ENCODE assay signal across 1 cellular context in the genomic region with DNA sequence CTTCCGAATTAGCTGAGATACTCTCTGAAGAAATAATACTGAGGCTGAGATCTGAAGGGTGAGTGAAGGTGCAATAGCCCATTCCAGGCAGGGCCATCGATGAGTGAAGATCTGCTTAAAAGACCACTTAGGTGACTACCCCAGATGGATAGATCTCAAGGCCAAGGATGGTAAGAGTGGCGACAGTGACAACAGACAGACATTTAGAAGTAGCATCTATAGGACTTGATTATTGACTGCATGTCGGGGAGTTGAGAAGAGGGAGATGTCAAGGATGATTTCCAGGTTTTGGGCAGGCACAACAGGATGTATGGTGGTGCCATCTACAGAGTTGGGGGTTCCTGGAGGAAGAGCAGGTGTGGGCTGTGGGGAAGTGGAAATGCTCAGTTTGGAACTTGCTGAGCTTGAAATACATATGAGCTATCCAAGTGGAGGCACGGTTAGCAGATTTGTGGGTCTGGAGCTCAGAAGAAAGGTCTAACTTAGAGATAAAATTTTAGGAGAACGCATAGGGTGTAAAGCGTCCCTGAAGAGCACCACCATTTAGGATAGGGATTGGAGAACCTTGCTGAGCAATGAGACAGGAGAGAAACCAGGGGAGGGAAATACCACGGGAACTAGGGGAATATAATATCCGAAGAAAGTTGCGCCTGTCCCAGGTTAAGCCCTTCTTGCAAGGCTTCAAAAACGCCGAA.
TF ChIP-seq lines count a peak whose summit lies in the region.

No MANE protein-coding gene starts in this region.

TF ChIP-seq in HepG2, 621 proteins besides CTCF, POLR2A, EP300 and RAD21:
- TF ChIP-seq ZNF296 (CRISPR knock-in tag; conservative IDR thresholded peaks at IDR 0.05) (no peak), ZNF589 (CRISPR knock-in tag; conservative IDR thresholded peaks at IDR 0.05) (0 out of 2 replicates have a peak, but pooled peaks have one; percentile 11), NR2F6 (IDR thresholded peaks at IDR 0.05) (no peak), NR2F6 (CRISPR knock-in tag; IDR thresholded peaks at IDR 0.05) (no peak), BORCS8-MEF2B (CRISPR knock-in tag; IDR thresholded peaks at IDR 0.05) (no peak), THAP11 (CRISPR knock-in tag; IDR thresholded peaks at IDR 0.05) (no peak), SRSF4 (IDR thresholded peaks at IDR 0.05; ENCODE audit: low read depth, low read length, poor library complexity, severe bottlenecking) (no peak), ZNF777 (CRISPR knock-in tag; IDR thresholded peaks at IDR 0.05) (no peak), ZNF468 (CRISPR knock-in tag; IDR thresholded peaks at IDR 0.05) (0 out of 2 replicates have a peak, but pooled peaks have one; percentile 14), MIXL1 (CRISPR knock-in tag; IDR thresholded peaks at IDR 0.05) (peak; percentile 3; the same call in 1 of the 2 replicates), ZNF703 (CRISPR knock-in tag; IDR thresholded peaks at IDR 0.05; ENCODE audit: borderline replicate concordance) (0 out of 2 replicates have a peak, but pooled peaks have one; percentile 4), ERF (CRISPR knock-in tag; IDR thresholded peaks at IDR 0.05) (no peak), HDAC2 (CRISPR knock-in tag; IDR thresholded peaks at IDR 0.05) (no peak), ZNF225 (CRISPR knock-in tag; IDR thresholded peaks at IDR 0.05) (no peak), NCOA2 (CRISPR knock-in tag; IDR thresholded peaks at IDR 0.05) (no peak)
- TF ChIP-seq, protein P1, sequence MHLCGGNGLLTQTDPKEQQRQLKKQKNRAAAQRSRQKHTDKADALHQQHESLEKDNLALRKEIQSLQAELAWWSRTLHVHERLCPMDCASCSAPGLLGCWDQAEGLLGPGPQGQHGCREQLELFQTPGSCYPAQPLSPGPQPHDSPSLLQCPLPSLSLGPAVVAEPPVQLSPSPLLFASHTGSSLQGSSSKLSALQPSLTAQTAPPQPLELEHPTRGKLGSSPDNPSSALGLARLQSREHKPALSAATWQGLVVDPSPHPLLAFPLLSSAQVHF (CRISPR knock-in tag; IDR thresholded peaks at IDR 0.05), result 0 out of 2 replicates have a peak, but pooled peaks have one; percentile 4
- TF ChIP-seq, protein P2, sequence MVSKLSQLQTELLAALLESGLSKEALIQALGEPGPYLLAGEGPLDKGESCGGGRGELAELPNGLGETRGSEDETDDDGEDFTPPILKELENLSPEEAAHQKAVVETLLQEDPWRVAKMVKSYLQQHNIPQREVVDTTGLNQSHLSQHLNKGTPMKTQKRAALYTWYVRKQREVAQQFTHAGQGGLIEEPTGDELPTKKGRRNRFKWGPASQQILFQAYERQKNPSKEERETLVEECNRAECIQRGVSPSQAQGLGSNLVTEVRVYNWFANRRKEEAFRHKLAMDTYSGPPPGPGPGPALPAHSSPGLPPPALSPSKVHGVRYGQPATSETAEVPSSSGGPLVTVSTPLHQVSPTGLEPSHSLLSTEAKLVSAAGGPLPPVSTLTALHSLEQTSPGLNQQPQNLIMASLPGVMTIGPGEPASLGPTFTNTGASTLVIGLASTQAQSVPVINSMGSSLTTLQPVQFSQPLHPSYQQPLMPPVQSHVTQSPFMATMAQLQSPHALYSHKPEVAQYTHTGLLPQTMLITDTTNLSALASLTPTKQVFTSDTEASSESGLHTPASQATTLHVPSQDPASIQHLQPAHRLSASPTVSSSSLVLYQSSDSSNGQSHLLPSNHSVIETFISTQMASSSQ (IDR thresholded peaks at IDR 0.05; ENCODE audit: low read depth), result no peak
- TF ChIP-seq, protein P2 (CRISPR knock-in tag; IDR thresholded peaks at IDR 0.05; ENCODE audit: borderline replicate concordance), result no peak
- TF ChIP-seq, protein P3, sequence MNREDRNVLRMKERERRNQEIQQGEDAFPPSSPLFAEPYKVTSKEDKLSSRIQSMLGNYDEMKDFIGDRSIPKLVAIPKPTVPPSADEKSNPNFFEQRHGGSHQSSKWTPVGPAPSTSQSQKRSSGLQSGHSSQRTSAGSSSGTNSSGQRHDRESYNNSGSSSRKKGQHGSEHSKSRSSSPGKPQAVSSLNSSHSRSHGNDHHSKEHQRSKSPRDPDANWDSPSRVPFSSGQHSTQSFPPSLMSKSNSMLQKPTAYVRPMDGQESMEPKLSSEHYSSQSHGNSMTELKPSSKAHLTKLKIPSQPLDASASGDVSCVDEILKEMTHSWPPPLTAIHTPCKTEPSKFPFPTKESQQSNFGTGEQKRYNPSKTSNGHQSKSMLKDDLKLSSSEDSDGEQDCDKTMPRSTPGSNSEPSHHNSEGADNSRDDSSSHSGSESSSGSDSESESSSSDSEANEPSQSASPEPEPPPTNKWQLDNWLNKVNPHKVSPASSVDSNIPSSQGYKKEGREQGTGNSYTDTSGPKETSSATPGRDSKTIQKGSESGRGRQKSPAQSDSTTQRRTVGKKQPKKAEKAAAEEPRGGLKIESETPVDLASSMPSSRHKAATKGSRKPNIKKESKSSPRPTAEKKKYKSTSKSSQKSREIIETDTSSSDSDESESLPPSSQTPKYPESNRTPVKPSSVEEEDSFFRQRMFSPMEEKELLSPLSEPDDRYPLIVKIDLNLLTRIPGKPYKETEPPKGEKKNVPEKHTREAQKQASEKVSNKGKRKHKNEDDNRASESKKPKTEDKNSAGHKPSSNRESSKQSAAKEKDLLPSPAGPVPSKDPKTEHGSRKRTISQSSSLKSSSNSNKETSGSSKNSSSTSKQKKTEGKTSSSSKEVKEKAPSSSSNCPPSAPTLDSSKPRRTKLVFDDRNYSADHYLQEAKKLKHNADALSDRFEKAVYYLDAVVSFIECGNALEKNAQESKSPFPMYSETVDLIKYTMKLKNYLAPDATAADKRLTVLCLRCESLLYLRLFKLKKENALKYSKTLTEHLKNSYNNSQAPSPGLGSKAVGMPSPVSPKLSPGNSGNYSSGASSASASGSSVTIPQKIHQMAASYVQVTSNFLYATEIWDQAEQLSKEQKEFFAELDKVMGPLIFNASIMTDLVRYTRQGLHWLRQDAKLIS (CRISPR knock-in tag; IDR thresholded peaks at IDR 0.05), result no peak
- TF ChIP-seq, protein P4, sequence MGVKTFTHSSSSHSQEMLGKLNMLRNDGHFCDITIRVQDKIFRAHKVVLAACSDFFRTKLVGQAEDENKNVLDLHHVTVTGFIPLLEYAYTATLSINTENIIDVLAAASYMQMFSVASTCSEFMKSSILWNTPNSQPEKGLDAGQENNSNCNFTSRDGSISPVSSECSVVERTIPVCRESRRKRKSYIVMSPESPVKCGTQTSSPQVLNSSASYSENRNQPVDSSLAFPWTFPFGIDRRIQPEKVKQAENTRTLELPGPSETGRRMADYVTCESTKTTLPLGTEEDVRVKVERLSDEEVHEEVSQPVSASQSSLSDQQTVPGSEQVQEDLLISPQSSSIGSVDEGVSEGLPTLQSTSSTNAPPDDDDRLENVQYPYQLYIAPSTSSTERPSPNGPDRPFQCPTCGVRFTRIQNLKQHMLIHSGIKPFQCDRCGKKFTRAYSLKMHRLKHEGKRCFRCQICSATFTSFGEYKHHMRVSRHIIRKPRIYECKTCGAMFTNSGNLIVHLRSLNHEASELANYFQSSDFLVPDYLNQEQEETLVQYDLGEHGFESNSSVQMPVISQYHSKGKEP (CRISPR knock-in tag; IDR thresholded peaks at IDR 0.05), result no peak
- TF ChIP-seq, protein P5, sequence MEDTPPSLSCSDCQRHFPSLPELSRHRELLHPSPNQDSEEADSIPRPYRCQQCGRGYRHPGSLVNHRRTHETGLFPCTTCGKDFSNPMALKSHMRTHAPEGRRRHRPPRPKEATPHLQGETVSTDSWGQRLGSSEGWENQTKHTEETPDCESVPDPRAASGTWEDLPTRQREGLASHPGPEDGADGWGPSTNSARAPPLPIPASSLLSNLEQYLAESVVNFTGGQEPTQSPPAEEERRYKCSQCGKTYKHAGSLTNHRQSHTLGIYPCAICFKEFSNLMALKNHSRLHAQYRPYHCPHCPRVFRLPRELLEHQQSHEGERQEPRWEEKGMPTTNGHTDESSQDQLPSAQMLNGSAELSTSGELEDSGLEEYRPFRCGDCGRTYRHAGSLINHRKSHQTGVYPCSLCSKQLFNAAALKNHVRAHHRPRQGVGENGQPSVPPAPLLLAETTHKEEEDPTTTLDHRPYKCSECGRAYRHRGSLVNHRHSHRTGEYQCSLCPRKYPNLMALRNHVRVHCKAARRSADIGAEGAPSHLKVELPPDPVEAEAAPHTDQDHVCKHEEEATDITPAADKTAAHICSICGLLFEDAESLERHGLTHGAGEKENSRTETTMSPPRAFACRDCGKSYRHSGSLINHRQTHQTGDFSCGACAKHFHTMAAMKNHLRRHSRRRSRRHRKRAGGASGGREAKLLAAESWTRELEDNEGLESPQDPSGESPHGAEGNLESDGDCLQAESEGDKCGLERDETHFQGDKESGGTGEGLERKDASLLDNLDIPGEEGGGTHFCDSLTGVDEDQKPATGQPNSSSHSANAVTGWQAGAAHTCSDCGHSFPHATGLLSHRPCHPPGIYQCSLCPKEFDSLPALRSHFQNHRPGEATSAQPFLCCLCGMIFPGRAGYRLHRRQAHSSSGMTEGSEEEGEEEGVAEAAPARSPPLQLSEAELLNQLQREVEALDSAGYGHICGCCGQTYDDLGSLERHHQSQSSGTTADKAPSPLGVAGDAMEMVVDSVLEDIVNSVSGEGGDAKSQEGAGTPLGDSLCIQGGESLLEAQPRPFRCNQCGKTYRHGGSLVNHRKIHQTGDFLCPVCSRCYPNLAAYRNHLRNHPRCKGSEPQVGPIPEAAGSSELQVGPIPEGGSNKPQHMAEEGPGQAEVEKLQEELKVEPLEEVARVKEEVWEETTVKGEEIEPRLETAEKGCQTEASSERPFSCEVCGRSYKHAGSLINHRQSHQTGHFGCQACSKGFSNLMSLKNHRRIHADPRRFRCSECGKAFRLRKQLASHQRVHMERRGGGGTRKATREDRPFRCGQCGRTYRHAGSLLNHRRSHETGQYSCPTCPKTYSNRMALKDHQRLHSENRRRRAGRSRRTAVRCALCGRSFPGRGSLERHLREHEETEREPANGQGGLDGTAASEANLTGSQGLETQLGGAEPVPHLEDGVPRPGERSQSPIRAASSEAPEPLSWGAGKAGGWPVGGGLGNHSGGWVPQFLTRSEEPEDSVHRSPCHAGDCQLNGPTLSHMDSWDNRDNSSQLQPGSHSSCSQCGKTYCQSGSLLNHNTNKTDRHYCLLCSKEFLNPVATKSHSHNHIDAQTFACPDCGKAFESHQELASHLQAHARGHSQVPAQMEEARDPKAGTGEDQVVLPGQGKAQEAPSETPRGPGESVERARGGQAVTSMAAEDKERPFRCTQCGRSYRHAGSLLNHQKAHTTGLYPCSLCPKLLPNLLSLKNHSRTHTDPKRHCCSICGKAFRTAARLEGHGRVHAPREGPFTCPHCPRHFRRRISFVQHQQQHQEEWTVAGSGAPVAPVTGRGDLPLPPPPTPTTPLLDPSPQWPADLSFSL (CRISPR knock-in tag; IDR thresholded peaks at IDR 0.05), result no peak
- TF ChIP-seq, protein P6, sequence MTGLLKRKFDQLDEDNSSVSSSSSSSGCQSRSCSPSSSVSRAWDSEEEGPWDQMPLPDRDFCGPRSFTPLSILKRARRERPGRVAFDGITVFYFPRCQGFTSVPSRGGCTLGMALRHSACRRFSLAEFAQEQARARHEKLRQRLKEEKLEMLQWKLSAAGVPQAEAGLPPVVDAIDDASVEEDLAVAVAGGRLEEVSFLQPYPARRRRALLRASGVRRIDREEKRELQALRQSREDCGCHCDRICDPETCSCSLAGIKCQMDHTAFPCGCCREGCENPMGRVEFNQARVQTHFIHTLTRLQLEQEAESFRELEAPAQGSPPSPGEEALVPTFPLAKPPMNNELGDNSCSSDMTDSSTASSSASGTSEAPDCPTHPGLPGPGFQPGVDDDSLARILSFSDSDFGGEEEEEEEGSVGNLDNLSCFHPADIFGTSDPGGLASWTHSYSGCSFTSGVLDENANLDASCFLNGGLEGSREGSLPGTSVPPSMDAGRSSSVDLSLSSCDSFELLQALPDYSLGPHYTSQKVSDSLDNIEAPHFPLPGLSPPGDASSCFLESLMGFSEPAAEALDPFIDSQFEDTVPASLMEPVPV (CRISPR knock-in tag; IDR thresholded peaks at IDR 0.05), result 0 out of 2 replicates have a peak, but pooled peaks have one; percentile 12
- TF ChIP-seq, protein P7, sequence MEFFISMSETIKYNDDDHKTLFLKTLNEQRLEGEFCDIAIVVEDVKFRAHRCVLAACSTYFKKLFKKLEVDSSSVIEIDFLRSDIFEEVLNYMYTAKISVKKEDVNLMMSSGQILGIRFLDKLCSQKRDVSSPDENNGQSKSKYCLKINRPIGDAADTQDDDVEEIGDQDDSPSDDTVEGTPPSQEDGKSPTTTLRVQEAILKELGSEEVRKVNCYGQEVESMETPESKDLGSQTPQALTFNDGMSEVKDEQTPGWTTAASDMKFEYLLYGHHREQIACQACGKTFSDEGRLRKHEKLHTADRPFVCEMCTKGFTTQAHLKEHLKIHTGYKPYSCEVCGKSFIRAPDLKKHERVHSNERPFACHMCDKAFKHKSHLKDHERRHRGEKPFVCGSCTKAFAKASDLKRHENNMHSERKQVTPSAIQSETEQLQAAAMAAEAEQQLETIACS (CRISPR knock-in tag; IDR thresholded peaks at IDR 0.05), result no peak
